22 cellular contexts compared by ENCODE assay signal in the genomic region with DNA sequence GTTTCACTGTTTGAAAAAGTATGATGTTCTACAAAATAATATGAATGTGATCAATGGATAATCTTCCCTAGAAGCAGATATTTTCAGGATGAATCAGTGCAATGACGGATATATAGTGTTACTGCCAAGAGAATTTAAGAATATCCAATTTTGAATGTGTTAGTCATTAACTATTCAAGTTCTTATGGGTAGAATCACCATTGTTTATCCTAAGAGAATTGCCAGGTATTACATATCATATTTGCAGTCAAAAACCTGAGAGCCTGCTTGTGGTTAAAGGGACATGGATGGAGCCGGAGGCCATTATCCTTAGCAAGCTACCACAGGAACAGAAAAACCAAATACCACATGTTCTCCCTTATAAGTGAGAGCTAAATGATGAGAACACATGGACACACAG. TPM values are rescaled to one million over a fixed set of nuclear protein-coding genes. Genes with fewer than 3 reads are reported as not detected.
A peak's percentile ranks its signal among the peaks of the same experiment; 100 is the strongest.
DNase-seq lines count a peak whose midpoint lies in the region; TF ChIP-seq lines count a peak whose summit lies in the region.
"Had no signal": no experiment of that assay in that cellular context is flagged by ENCODE, and none has a peak within 500 bp of the region (broad histone marks: within the 10 kb centered on the region; RNA-seq: fewer than 3 reads in every experiment).

No MANE protein-coding gene starts in this region.

- peaks cover 73% of the 10 kb centered on the region for H3K4me1 Mint-ChIP-seq in osteocyte (ENCODE audit: unreplicated experiment)

- no peak overlapping the region for H3K4me3 Mint-ChIP-seq in osteocyte (ENCODE audit: unreplicated experiment)
- H3K4me3 Mint-ChIP-seq: B cell; central memory CD8-positive, alpha-beta T cell had no signal

- H3K27ac Mint-ChIP-seq in osteocyte (ENCODE audit: unreplicated experiment): peak overlapping the region; percentile 87
- H3K27ac Mint-ChIP-seq: B cell had no signal

- H3K9me3 ChIP-seq in MG63: no peaks in the 10 kb centered on the region
- H3K9me3 ChIP-seq: Caco-2, heart left ventricle, lower lobe of right lung, right atrium auricular region, SJSA1, stomach, transverse colon had no signal

- H3K36me3 Mint-ChIP-seq in osteocyte (ENCODE audit: unreplicated experiment): peaks cover 56% of the 10 kb centered on the region

- peaks cover 75% of the 10 kb centered on the region for H3K36me3 ChIP-seq in MG63
- H3K36me3 ChIP-seq: right atrium auricular region had no signal

- peak; percentile 84 for DNase-seq in DMS53 treated with DMSO at 0.1 percent for 48 hours (lab: John Stamatoyannopoulos, UW; ENCODE audit: unreplicated experiment)
- DNase-seq in MG63: peak; percentile 10
- no peak for DNase-seq in epithelial cell of prostate (ENCODE audit: low read depth, low spot score)
- no peak for DNase-seq in osteocyte (ENCODE audit: extremely low spot score, unreplicated experiment)
- DNase-seq in cerebellar nuclear complex (lab: John Stamatoyannopoulos, UW): no peak
- no peak for DNase-seq in NCI-H345 treated with DMSO at 0.1 percent for 48 hours (lab: John Stamatoyannopoulos, UW; ENCODE audit: unreplicated experiment)
- DNase-seq in head of caudate nucleus: no peak
- DNase-seq: activated CD4-positive, alpha-beta T cell treated with anti-CD3 and anti-CD28 coated beads, Interleukin-2, amount 50 U/mL, for 4 hours; amygdala; Caco-2; GOT3; heart left ventricle; lower lobe of right lung; NCI-H2029; NCI-H446; stomach; transverse colon had no signal

- intact Hi-C loops in head of caudate nucleus (cut with DNase I): no loop called here

- H3K27me3 Mint-ChIP-seq in osteocyte (ENCODE audit: unreplicated experiment): no peaks in the 10 kb centered on the region
- H3K27me3 Mint-ChIP-seq: B cell; central memory CD8-positive, alpha-beta T cell had no signal

- no peaks in the 10 kb centered on the region for H3K9me3 Mint-ChIP-seq in osteocyte (ENCODE audit: unreplicated experiment)
- H3K9me3 Mint-ChIP-seq: central memory CD8-positive, alpha-beta T cell had no signal

- H3K4me3 ChIP-seq in MG63: no peak overlapping the region
- H3K4me3 ChIP-seq: heart left ventricle, lower lobe of right lung, right atrium auricular region, SJSA1, stomach, transverse colon had no signal

- H3K27ac ChIP-seq in epithelial cell of prostate: peak overlapping the region; percentile 78
- H3K27ac ChIP-seq: heart left ventricle, KMS-11, lower lobe of right lung, right atrium auricular region, SJSA1, transverse colon had no signal

- no peak for TF ChIP-seq CTCF in osteocyte (IDR thresholded peaks at IDR 0.05)

- H3K27me3 ChIP-seq in MG63: no peaks in the 10 kb centered on the region
- H3K27me3 ChIP-seq: heart left ventricle, right atrium auricular region, SJSA1, stomach, transverse colon had no signal

RNA-seq across cellular contexts. Expression of a gene that starts 26.9 kb away (rescaled TPM):
- 107 and 117 TPM in 2 replicates for total RNA-seq in MG63 (2014; rRNA removed; shearing (Covaris generic); ENCODE audit: low replicate concordance)
- total RNA-seq in osteocyte: 270 and 275 TPM in 2 replicates

Comparison
In these comparisons a context has a peak if more than half of its experiments do, and no peak if none do; other contexts are left out.
1. DNase-seq: peak in DMS53 treated with DMSO at 0.1 percent for 48 hours (single experiment) and MG63 (single experiment); none in epithelial cell of prostate (single experiment), osteocyte (single experiment), cerebellar nuclear complex (0 of 2), NCI-H345 treated with DMSO at 0.1 percent for 48 hours (single experiment) and head of caudate nucleus (0 of 42).